In genomic region chr12:76866146-76866545, GRCh38 we compare ENCODE assay signal across 2 cellular contexts.
TF ChIP-seq lines count a peak whose summit lies in the region.

No MANE protein-coding gene starts in this region.

TF ChIP-seq in IMR-90, 13 proteins besides CTCF, POLR2A, EP300 and RAD21:
- no peak for TF ChIP-seq NFE2L2 (IDR thresholded peaks at IDR 0.05; ENCODE audit: low read depth, low read length)
- no peak for TF ChIP-seq CEBPB (IDR thresholded peaks at IDR 0.05; ENCODE audit: low read depth, low read length)
- no peak for TF ChIP-seq BHLHE40 (IDR thresholded peaks at IDR 0.05; ENCODE audit: low read depth, low read length)
- no peak for TF ChIP-seq MAFK (IDR thresholded peaks at IDR 0.05; ENCODE audit: low read depth, low read length)
- TF ChIP-seq ELK1 (IDR thresholded peaks at IDR 0.05; ENCODE audit: borderline replicate concordance, low read depth, low read length) = no peak
- TF ChIP-seq MXI1 (IDR thresholded peaks at IDR 0.05; ENCODE audit: borderline replicate concordance, low read depth, low read length) = no peak
- no peak for TF ChIP-seq CHD1 (IDR thresholded peaks at IDR 0.05; ENCODE audit: low read depth, low read length)
- no peak for TF ChIP-seq SMC3 (IDR thresholded peaks at IDR 0.05; ENCODE audit: low read depth, low read length)

TF ChIP-seq in WTC11, 78 proteins besides CTCF, POLR2A, EP300 and RAD21:
- TF ChIP-seq STAT6 (CRISPR knock-in tag; conservative IDR thresholded peaks at IDR 0.05; ENCODE audit: low read depth) (no peak), MAX (CRISPR knock-in tag; IDR thresholded peaks at IDR 0.05) (no peak), PRRX2 (CRISPR knock-in tag; IDR thresholded peaks at IDR 0.05) (no peak), ZNF396 (CRISPR knock-in tag; IDR thresholded peaks at IDR 0.05; ENCODE audit: borderline replicate concordance) (no peak), MXD4 (CRISPR knock-in tag; IDR thresholded peaks at IDR 0.05; ENCODE audit: borderline replicate concordance) (no peak), FOXP1 (CRISPR knock-in tag; IDR thresholded peaks at IDR 0.05; ENCODE audit: borderline replicate concordance) (no peak), JUN (CRISPR knock-in tag; IDR thresholded peaks at IDR 0.05) (no peak), SOX15 (CRISPR knock-in tag; IDR thresholded peaks at IDR 0.05) (no peak), OVOL2 (CRISPR knock-in tag; IDR thresholded peaks at IDR 0.05; ENCODE audit: borderline replicate concordance) (no peak), SMAD3 (CRISPR knock-in tag; IDR thresholded peaks at IDR 0.05; ENCODE audit: borderline replicate concordance) (no peak), USF2 (CRISPR knock-in tag; IDR thresholded peaks at IDR 0.05) (no peak), JAZF1 (CRISPR knock-in tag; IDR thresholded peaks at IDR 0.05) (no peak), ELF4 (CRISPR knock-in tag; IDR thresholded peaks at IDR 0.05; ENCODE audit: low read depth) (no peak), ZBTB21 (CRISPR knock-in tag; IDR thresholded peaks at IDR 0.05; ENCODE audit: borderline replicate concordance) (no peak), EMX1 (CRISPR knock-in tag; IDR thresholded peaks at IDR 0.05) (no peak)
